Comparison of ENCODE assay signal across 1 cellular context in the genomic region with DNA sequence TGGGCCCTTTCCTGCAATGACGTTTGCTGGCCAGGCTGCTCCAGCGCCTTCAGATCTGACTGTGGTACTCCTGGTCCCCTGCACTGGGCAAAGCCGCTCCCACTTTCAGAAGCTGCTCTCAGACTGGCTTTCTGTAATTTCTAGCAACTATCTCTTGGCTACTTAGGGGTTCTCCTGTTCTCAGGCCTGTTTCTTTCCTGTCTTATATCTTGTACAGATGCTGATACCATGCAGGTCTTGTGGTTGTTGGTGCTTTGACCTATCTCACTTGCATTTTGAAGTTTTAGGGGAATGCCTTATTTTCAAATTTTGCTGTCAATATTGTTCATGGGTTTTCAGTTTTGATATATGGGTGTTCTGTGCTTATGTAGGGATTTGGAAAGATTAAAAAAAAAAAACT.
TF ChIP-seq lines count a peak whose summit lies in the region.

No MANE protein-coding gene starts in this region.

TF ChIP-seq in HCT116, 20 proteins besides CTCF, POLR2A, EP300 and RAD21:
- no peak for TF ChIP-seq EGR1 (IDR thresholded peaks at IDR 0.05; ENCODE audit: low read depth)
- TF ChIP-seq SIN3A (IDR thresholded peaks at IDR 0.05; ENCODE audit: low read depth) = no peak
- no peak for TF ChIP-seq YY1 (IDR thresholded peaks at IDR 0.05; ENCODE audit: extremely low read depth, insufficient replicate concordance, low read depth, low read length)
- TF ChIP-seq TCF7L2 (IDR thresholded peaks at IDR 0.05; ENCODE audit: borderline replicate concordance, extremely low read depth, insufficient read depth, insufficient read length) = no peak
- TF ChIP-seq SP1 (IDR thresholded peaks at IDR 0.05; ENCODE audit: low read depth) = no peak
- no peak for TF ChIP-seq ZNF274 (IDR thresholded peaks at IDR 0.05; ENCODE audit: low read depth, low read length)
- TF ChIP-seq, protein P1, sequence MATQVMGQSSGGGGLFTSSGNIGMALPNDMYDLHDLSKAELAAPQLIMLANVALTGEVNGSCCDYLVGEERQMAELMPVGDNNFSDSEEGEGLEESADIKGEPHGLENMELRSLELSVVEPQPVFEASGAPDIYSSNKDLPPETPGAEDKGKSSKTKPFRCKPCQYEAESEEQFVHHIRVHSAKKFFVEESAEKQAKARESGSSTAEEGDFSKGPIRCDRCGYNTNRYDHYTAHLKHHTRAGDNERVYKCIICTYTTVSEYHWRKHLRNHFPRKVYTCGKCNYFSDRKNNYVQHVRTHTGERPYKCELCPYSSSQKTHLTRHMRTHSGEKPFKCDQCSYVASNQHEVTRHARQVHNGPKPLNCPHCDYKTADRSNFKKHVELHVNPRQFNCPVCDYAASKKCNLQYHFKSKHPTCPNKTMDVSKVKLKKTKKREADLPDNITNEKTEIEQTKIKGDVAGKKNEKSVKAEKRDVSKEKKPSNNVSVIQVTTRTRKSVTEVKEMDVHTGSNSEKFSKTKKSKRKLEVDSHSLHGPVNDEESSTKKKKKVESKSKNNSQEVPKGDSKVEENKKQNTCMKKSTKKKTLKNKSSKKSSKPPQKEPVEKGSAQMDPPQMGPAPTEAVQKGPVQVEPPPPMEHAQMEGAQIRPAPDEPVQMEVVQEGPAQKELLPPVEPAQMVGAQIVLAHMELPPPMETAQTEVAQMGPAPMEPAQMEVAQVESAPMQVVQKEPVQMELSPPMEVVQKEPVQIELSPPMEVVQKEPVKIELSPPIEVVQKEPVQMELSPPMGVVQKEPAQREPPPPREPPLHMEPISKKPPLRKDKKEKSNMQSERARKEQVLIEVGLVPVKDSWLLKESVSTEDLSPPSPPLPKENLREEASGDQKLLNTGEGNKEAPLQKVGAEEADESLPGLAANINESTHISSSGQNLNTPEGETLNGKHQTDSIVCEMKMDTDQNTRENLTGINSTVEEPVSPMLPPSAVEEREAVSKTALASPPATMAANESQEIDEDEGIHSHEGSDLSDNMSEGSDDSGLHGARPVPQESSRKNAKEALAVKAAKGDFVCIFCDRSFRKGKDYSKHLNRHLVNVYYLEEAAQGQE (IDR thresholded peaks at IDR 0.05; ENCODE audit: low read depth) = no peak
- no peak for TF ChIP-seq CEBPB (IDR thresholded peaks at IDR 0.05; ENCODE audit: low read depth)
- TF ChIP-seq ZFX (IDR thresholded peaks at IDR 0.05) = no peak
- TF ChIP-seq, protein P2, sequence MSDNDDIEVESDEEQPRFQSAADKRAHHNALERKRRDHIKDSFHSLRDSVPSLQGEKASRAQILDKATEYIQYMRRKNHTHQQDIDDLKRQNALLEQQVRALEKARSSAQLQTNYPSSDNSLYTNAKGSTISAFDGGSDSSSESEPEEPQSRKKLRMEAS (IDR thresholded peaks at IDR 0.05) = no peak
- no peak for TF ChIP-seq SRF (IDR thresholded peaks at IDR 0.05; ENCODE audit: low read depth)
- TF ChIP-seq CBX3 (IDR thresholded peaks at IDR 0.05; ENCODE audit: low read depth) = no peak
TF ChIP-seq in HCT116: peak in this region for 0.
